ENCODE assay signal across 8 cellular contexts in genomic region chr19:17841810-17842662, GRCh38. TPM values are rescaled to one million over a fixed set of nuclear protein-coding genes. Genes with fewer than 3 reads are reported as not detected.
DNase-seq lines count a peak whose midpoint lies in the region; ATAC-seq and TF ChIP-seq lines count a peak whose summit lies in the region.

No MANE protein-coding gene starts in this region.

- H3K9ac ChIP-seq in rectal smooth muscle tissue (ENCODE audit: low read length) = no peak overlapping the region

- intact Hi-C loops in ascending aorta (cut with DNase I) = no loop called here

- H3K4me2 ChIP-seq in hepatocyte = peak overlapping the region; percentile 68

- no peaks in the 10 kb centered on the region for H3K9me2 ChIP-seq in hepatocyte (replicated peaks; ENCODE audit: insufficient read depth)

- H4K20me1 ChIP-seq in hepatocyte (ENCODE audit: insufficient read depth, poor library complexity, severe bottlenecking) = no peaks in the 10 kb centered on the region

- ATAC-seq in RWPE2 (ENCODE audit: low read depth) (peak; percentile 84), GM21528 (IDR thresholded peaks at IDR 0.05; ENCODE audit: low FRiP score, unreplicated experiment) (no peak)

- H3K4me1 ChIP-seq in RWPE2 (ENCODE audit: insufficient read depth, poor library complexity, severe bottlenecking) (no peaks in the 10 kb centered on the region), ascending aorta (peaks cover 0 to 4% of the 10 kb centered on the region in 2 donors), hepatocyte (ENCODE audit: insufficient read depth) (peaks cover 5% of the 10 kb centered on the region), rectal smooth muscle tissue (ENCODE audit: control insufficient read depth, insufficient read depth, low read length) (no peaks in the 10 kb centered on the region)

- H3K27ac ChIP-seq in RWPE2 (ENCODE audit: poor library complexity, severe bottlenecking) = no peak overlapping the region
- H3K27ac ChIP-seq in ascending aorta = no peak overlapping the region
- H3K27ac ChIP-seq in hepatocyte = no peak overlapping the region
- H3K27ac ChIP-seq in rectal smooth muscle tissue (ENCODE audit: low read depth, low read length) = no peak overlapping the region

- H3K36me3 ChIP-seq in RWPE2 (ENCODE audit: low read depth) (no peaks in the 10 kb centered on the region), ascending aorta (no peaks in the 10 kb centered on the region), hepatocyte (replicated peaks; ENCODE audit: insufficient read depth, low read depth) (no peaks in the 10 kb centered on the region), rectal smooth muscle tissue (ENCODE audit: control insufficient read depth, insufficient read depth, low read length) (peaks cover 2% of the 10 kb centered on the region)

- H3K4me3 ChIP-seq in RWPE2 (ENCODE audit: severe bottlenecking) (peak overlapping the region; percentile 48), ascending aorta (peak overlapping the region; percentile 20 to 38), hepatocyte (no peak overlapping the region), rectal smooth muscle tissue (ENCODE audit: low read length) (peak overlapping the region; percentile 34)

- WGBS in hepatocyte (ENCODE audit: low lambda C conversion rate, missing lambda C conversion rate) = 11% methylated on average over 34 of the region's 56 CpGs

- no peaks in the 10 kb centered on the region for H3K79me2 ChIP-seq in hepatocyte

- H3K9me3 ChIP-seq in RWPE2 (ENCODE audit: severe bottlenecking) = no peaks in the 10 kb centered on the region
- no peaks in the 10 kb centered on the region for H3K9me3 ChIP-seq in ascending aorta
- H3K9me3 ChIP-seq in hepatocyte (ENCODE audit: low read depth) = no peaks in the 10 kb centered on the region

- no peak for TF ChIP-seq CTCF in RWPE2 (IDR thresholded peaks at IDR 0.05; ENCODE audit: poor library complexity, severe bottlenecking)
- no peak for TF ChIP-seq CTCF in ascending aorta (IDR thresholded peaks at IDR 0.05)
- TF ChIP-seq CTCF in hepatocyte (IDR thresholded peaks at IDR 0.05; ENCODE audit: poor library complexity) = no peak

- H3K27me3 ChIP-seq in RWPE2 (ENCODE audit: insufficient read depth, poor library complexity, severe bottlenecking) (no peaks in the 10 kb centered on the region), ascending aorta (peaks cover 6% of the 10 kb centered on the region), hepatocyte (peaks cover 21% of the 10 kb centered on the region), rectal smooth muscle tissue (ENCODE audit: control insufficient read depth, insufficient read depth, low read length) (peaks cover 5% of the 10 kb centered on the region)

- peak overlapping the region; percentile 56 for H2AFZ ChIP-seq in hepatocyte

- peak; percentile 76 for DNase-seq in activated effector memory CD4-positive, alpha-beta T cell treated with anti-CD3 and anti-CD28 coated beads, Interleukin-2, amount 50 U/mL, for 16 hours
- DNase-seq in activated effector memory CD4-positive, alpha-beta T cell treated with Interleukin-2 at 50 U/mL for 16 hours = no peak
- DNase-seq in RWPE2 (ENCODE audit: low spot score) (peak; percentile 92), ascending aorta (ENCODE audit: low spot score in 2 of 2) (no peak), hepatocyte (ENCODE audit: low spot score) (peak; percentile 90), HuH-7 (ENCODE audit: low spot score) (no peak)

RNA-seq across cellular contexts. Expression of gene JAK3, which starts 5.7 kb away (rescaled TPM):
- total RNA-seq in ascending aorta = 28.1 TPM
- 2.2 and 3.2 TPM in 2 replicates for total RNA-seq in hepatocyte
- polyA plus RNA-seq in hepatocyte = 3.0 and 3.6 TPM in 2 replicates

RNA-seq across cellular contexts. Expression of gene RPL18A, which starts 17.7 kb away (rescaled TPM):
- total RNA-seq in ascending aorta (2,481 TPM), hepatocyte (646 and 823 TPM in 2 replicates)
- polyA plus RNA-seq in hepatocyte = 1,069 and 1,114 TPM in 2 replicates

RNA-seq across cellular contexts. Expression of gene INSL3, which starts 20.7 kb away (rescaled TPM):
- total RNA-seq in ascending aorta = not detected
- not detected in 2 replicates for total RNA-seq in hepatocyte
- polyA plus RNA-seq in hepatocyte = 0.21 and 0.35 TPM in 2 replicates

RNA-seq across cellular contexts. Expression of gene SLC5A5, which starts 29.7 kb away (rescaled TPM):
- total RNA-seq in ascending aorta (not detected), hepatocyte (0.03 TPM in 1 of 2 replicates, not detected in the other)
- not detected in 2 replicates for polyA plus RNA-seq in hepatocyte

RNA-seq across cellular contexts. Expression of gene B3GNT3, which starts 47.1 kb away (rescaled TPM):
- total RNA-seq in ascending aorta = 0.64 TPM
- 19.1 and 22.6 TPM in 2 replicates for total RNA-seq in hepatocyte
- polyA plus RNA-seq in hepatocyte = 14.6 and 16.7 TPM in 2 replicates

Comparison
In these comparisons a context has a peak if more than half of its experiments do, and no peak if none do; other contexts are left out.
1. DNase-seq: peak in activated effector memory CD4-positive, alpha-beta T cell treated with anti-CD3 and anti-CD28 coated beads, Interleukin-2, amount 50 U/mL, for 16 hours (single experiment), RWPE2 (single experiment) and hepatocyte (single experiment); none in activated effector memory CD4-positive, alpha-beta T cell treated with Interleukin-2 at 50 U/mL for 16 hours (single experiment), ascending aorta (0 of 2) and HuH-7 (single experiment).